Comparison of ENCODE assay signal across 9 cellular contexts in genomic region chr9:93184439-93185221, GRCh38. TPM values are rescaled to one million over a fixed set of nuclear protein-coding genes. Genes with fewer than 3 reads are reported as not detected.
DNase-seq lines count a peak whose midpoint lies in the region; ATAC-seq lines count a peak whose summit lies in the region.
"Had no signal": no experiment of that assay in that cellular context is flagged by ENCODE, and none has a peak within 500 bp of the region (broad histone marks: within the 10 kb centered on the region; RNA-seq: fewer than 3 reads in every experiment).

No MANE protein-coding gene starts in this region.

- H3K36me3 Mint-ChIP-seq in activated CD8-positive, alpha-beta T cell treated with anti-CD3 and anti-CD28 coated beads, Interleukin-2, amount 10 ng/mL, durations not matched to agents 7 days and 5 days (ENCODE audit: low read depth) = no peaks in the 10 kb centered on the region
- no peaks in the 10 kb centered on the region for H3K36me3 Mint-ChIP-seq in stimulated activated effector memory CD8-positive, alpha-beta T cell treated with anti-CD3 and anti-CD28 coated beads, Interleukin-12 subunit alpha, Interleukin-12 subunit beta, amount 100 ng/mL, for 72 hours

- no peaks in the 10 kb centered on the region for H3K9me3 Mint-ChIP-seq in activated CD8-positive, alpha-beta T cell treated with anti-CD3 and anti-CD28 coated beads, Interleukin-2, amount 10 ng/mL, durations not matched to agents 7 days and 5 days (ENCODE audit: insufficient read depth)
- no peaks in the 10 kb centered on the region for H3K9me3 Mint-ChIP-seq in stimulated activated effector memory CD8-positive, alpha-beta T cell treated with anti-CD3 and anti-CD28 coated beads, Interleukin-12 subunit alpha, Interleukin-12 subunit beta, amount 100 ng/mL, for 72 hours

- ATAC-seq in activated CD8-positive, alpha-beta T cell treated with anti-CD3 and anti-CD28 coated beads, Interleukin-2, amount 10 ng/mL, durations not matched to agents 7 days and 5 days = peak; percentile 18
- peak; percentile 35 for ATAC-seq in stimulated activated effector memory CD8-positive, alpha-beta T cell treated with anti-CD3 and anti-CD28 coated beads, Interleukin-12 subunit alpha, Interleukin-12 subunit beta, amount 100 ng/mL, for 72 hours
- no peak for ATAC-seq in GM18907 (IDR thresholded peaks at IDR 0.05; ENCODE audit: unreplicated experiment)
- no peak for ATAC-seq in GM21717 (IDR thresholded peaks at IDR 0.05; ENCODE audit: unreplicated experiment)

- peaks cover 8% of the 10 kb centered on the region for H3K4me1 Mint-ChIP-seq in activated CD8-positive, alpha-beta T cell treated with anti-CD3 and anti-CD28 coated beads, Interleukin-2, amount 10 ng/mL, durations not matched to agents 7 days and 5 days (ENCODE audit: low read depth)
- peaks cover 13% of the 10 kb centered on the region for H3K4me1 Mint-ChIP-seq in stimulated activated effector memory CD8-positive, alpha-beta T cell treated with anti-CD3 and anti-CD28 coated beads, Interleukin-12 subunit alpha, Interleukin-12 subunit beta, amount 100 ng/mL, for 72 hours

- peak overlapping the region; percentile 50 for H3K4me3 Mint-ChIP-seq in activated CD8-positive, alpha-beta T cell treated with anti-CD3 and anti-CD28 coated beads, Interleukin-2, amount 10 ng/mL, durations not matched to agents 7 days and 5 days
- H3K4me3 Mint-ChIP-seq in stimulated activated effector memory CD8-positive, alpha-beta T cell treated with anti-CD3 and anti-CD28 coated beads, Interleukin-12 subunit alpha, Interleukin-12 subunit beta, amount 100 ng/mL, for 72 hours = peak overlapping the region; percentile 63

- peaks cover 49% of the 10 kb centered on the region for H3K27me3 Mint-ChIP-seq in activated CD8-positive, alpha-beta T cell treated with anti-CD3 and anti-CD28 coated beads, Interleukin-2, amount 10 ng/mL, durations not matched to agents 7 days and 5 days (ENCODE audit: low read depth)

- CTCF ChIA-PET in activated CD8-positive, alpha-beta T cell treated with anti-CD3 and anti-CD28 coated beads, Interleukin-2, amount 10 ng/mL, durations not matched to agents 7 days and 5 days (lab: Charles Lee) = no interaction called here

- H3K27ac Mint-ChIP-seq in activated CD8-positive, alpha-beta T cell treated with anti-CD3 and anti-CD28 coated beads, Interleukin-2, amount 10 ng/mL, durations not matched to agents 7 days and 5 days = no peak overlapping the region
- H3K27ac Mint-ChIP-seq in stimulated activated effector memory CD8-positive, alpha-beta T cell treated with anti-CD3 and anti-CD28 coated beads, Interleukin-12 subunit alpha, Interleukin-12 subunit beta, amount 100 ng/mL, for 72 hours = no peak overlapping the region

- H3K4me3 ChIP-seq in iPS-11a (ENCODE audit: low read depth, low read length) = peak overlapping the region; percentile 41

- POLR2A ChIA-PET in activated CD8-positive, alpha-beta T cell treated with anti-CD3 and anti-CD28 coated beads, Interleukin-2, amount 10 ng/mL, durations not matched to agents 7 days and 5 days (lab: Charles Lee) = no interaction called here

- peak; percentile 11 for DNase-seq in NCI-H345 (lab: John Stamatoyannopoulos, UW)
- DNase-seq in NCI-H345 treated with DMSO at 0.1 percent for 48 hours (lab: John Stamatoyannopoulos, UW; ENCODE audit: unreplicated experiment) = no peak
- no peak for DNase-seq in activated CD8-positive, alpha-beta T cell treated with anti-CD3 and anti-CD28 coated beads, Interleukin-2, amount 10 ng/mL, durations not matched to agents 7 days and 5 days
- peak in 1 of 2 donors; percentile 58 for DNase-seq in stimulated activated effector memory CD8-positive, alpha-beta T cell treated with anti-CD3 and anti-CD28 coated beads, Interleukin-12 subunit alpha, Interleukin-12 subunit beta, amount 100 ng/mL, for 72 hours (ENCODE audit: low spot score in 2 of 2)
- no peak for DNase-seq in NCI-H446 (lab: John Stamatoyannopoulos, UW)

RNA-seq across cellular contexts. Expression of gene WNK2, which starts 0.7 kb away (rescaled TPM):
- total RNA-seq in activated CD8-positive, alpha-beta T cell treated with anti-CD3 and anti-CD28 coated beads, Interleukin-2, amount 10 ng/mL, durations not matched to agents 7 days and 5 days = not detected
- total RNA-seq: RPMI7951 had no signal

RNA-seq across cellular contexts. Expression of gene NINJ1, which starts 50.6 kb away (rescaled TPM):
- total RNA-seq in activated CD8-positive, alpha-beta T cell treated with anti-CD3 and anti-CD28 coated beads, Interleukin-2, amount 10 ng/mL, durations not matched to agents 7 days and 5 days = 10 to 100 TPM; 20.8 to 21.1 TPM

Comparison
In these comparisons a context has a peak if more than half of its experiments do, and no peak if none do; other contexts are left out.
1. ATAC-seq: peak in activated CD8-positive, alpha-beta T cell treated with anti-CD3 and anti-CD28 coated beads, Interleukin-2, amount 10 ng/mL, durations not matched to agents 7 days and 5 days (single experiment) and stimulated activated effector memory CD8-positive, alpha-beta T cell treated with anti-CD3 and anti-CD28 coated beads, Interleukin-12 subunit alpha, Interleukin-12 subunit beta, amount 100 ng/mL, for 72 hours (single experiment); none in GM18907 (single experiment) and GM21717 (single experiment).